ENCODE assay signal across 1 cellular context in the genomic region with DNA sequence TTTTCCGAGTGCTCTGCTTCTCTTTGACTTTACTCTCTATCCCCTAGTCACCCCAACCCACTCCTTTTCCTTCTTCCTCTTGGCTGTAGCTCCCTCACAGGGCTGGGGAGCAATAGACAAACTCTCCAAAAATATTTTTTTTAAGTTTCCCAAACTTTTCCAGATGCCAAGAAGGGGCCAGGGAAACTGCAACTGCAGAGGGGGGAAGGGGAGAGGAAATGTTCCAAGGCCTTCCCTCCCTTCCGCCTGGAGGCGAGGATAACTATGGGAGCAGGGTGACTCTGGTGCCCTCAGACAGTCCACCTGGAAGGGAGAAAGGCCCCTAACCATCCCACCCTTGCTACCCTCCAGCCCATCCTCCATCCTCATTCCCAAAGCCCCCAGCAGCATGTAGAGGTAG.
TF ChIP-seq lines count a peak whose summit lies in the region.

No MANE protein-coding gene starts in this region.

TF ChIP-seq in endothelial cell of umbilical vein, 7 proteins besides CTCF, POLR2A, EP300 and RAD21 (continued from another document):
- TF ChIP-seq FOS (IDR thresholded peaks at IDR 0.05; ENCODE audit: borderline replicate concordance, insufficient read depth, low read length) (no peak), POLR2AphosphoS5 (IDR thresholded peaks at IDR 0.05; ENCODE audit: insufficient read depth, low read depth, low read length) (no peak), GATA2 (IDR thresholded peaks at IDR 0.05; ENCODE audit: insufficient read depth, insufficient read length, low read depth, low read length) (no peak), MYC (IDR thresholded peaks at IDR 0.05; ENCODE audit: low read depth, low read length) (no peak)
- TF ChIP-seq, protein P1, sequence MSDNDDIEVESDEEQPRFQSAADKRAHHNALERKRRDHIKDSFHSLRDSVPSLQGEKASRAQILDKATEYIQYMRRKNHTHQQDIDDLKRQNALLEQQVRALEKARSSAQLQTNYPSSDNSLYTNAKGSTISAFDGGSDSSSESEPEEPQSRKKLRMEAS (IDR thresholded peaks at IDR 0.05; ENCODE audit: insufficient read depth, insufficient read length), result no peak
